37 cellular contexts compared by ENCODE assay signal in genomic region chr7:116298055-116298454, GRCh38.
DNase-seq lines count a peak whose midpoint lies in the region; ATAC-seq, FAIRE-seq and TF ChIP-seq lines count a peak whose summit lies in the region.
"Had no signal": no experiment of that assay in that cellular context is flagged by ENCODE, and none has a peak within 500 bp of the region (broad histone marks: within the 10 kb centered on the region; RNA-seq: fewer than 3 reads in every experiment).

No MANE protein-coding gene starts in this region.

- H3K36me3 Mint-ChIP-seq in activated CD4-positive, alpha-beta T cell treated with anti-CD3 and anti-CD28 coated beads, Interleukin-2, amount 10 ng/mL, durations not matched to agents 24 days and 14 days (ENCODE audit: low read depth), result no peaks in the 10 kb centered on the region
- H3K36me3 Mint-ChIP-seq in astrocyte (ENCODE audit: low read depth, unreplicated experiment), result no peaks in the 10 kb centered on the region
- H3K36me3 Mint-ChIP-seq: CD14-positive monocyte; CD4-positive, alpha-beta memory T cell; CD4-positive, CD25-positive, alpha-beta regulatory T cell; CD8-positive, alpha-beta memory T cell; CD8-positive, alpha-beta T cell had no signal

- no TSS peak for BruUV-seq in K562 (replicated peaks; lab: Mats Ljungman, UMichigan)

- CTCF ChIA-PET in K562 (lab: Yijun Ruan, JAX; ENCODE audit: low intra/inter-chr PET ratio), result no interaction called here

- FAIRE-seq in H54 (lab: Jason Lieb, UNC), result peak; percentile 20
- FAIRE-seq in astrocyte (lab: Jason Lieb, UNC), result no peak
- FAIRE-seq in K562 (lab: Jason Lieb, UNC), result no peak
- FAIRE-seq: A204.1, D721Med had no signal

- TF ChIP-seq POLR2A in H54 (IDR thresholded peaks at IDR 0.05; ENCODE audit: low read depth, low read length) (no peak), K562 (conservative IDR thresholded peaks at IDR 0.05) (no peak), breast epithelium (IDR thresholded peaks at IDR 0.05) (no peak)

- ATAC-seq in K562, result no peak
- no peak for ATAC-seq in GM21619 (IDR thresholded peaks at IDR 0.05; ENCODE audit: unreplicated experiment)
- ATAC-seq: A549; CD8-positive, alpha-beta T cell had no signal

- no peak for TF ChIP-seq EP300 in K562 (IDR thresholded peaks at IDR 0.05; ENCODE audit: low read length)

- H3K9ac ChIP-seq in astrocyte (ENCODE audit: low read length) (no peak overlapping the region), K562 (ENCODE audit: insufficient read depth in 1 of 2, low read depth in 2 of 2, low read length in 2 of 2) (no peak overlapping the region)
- H3K9ac ChIP-seq: BLaER1; BLaER1 treated with 17β-estradiol and CSF1 and Interleukin-3, amounts not matched to agents 10 nM and 100 nM had no signal

- H3K4me2 ChIP-seq in astrocyte (ENCODE audit: low read length) (no peak overlapping the region), K562 (ENCODE audit: insufficient read depth, low read length) (no peak overlapping the region)
- H3K4me2 ChIP-seq: A549; BLaER1; BLaER1 treated with 17β-estradiol and CSF1 and Interleukin-3, amounts not matched to agents 10 nM and 100 nM had no signal

- H3K27me3 ChIP-seq in astrocyte (ENCODE audit: insufficient read depth, low read length) (no peaks in the 10 kb centered on the region), K562 (ENCODE audit: control insufficient read depth in 2 of 2, insufficient read depth in 2 of 2, low read length in 2 of 2) (no peaks in the 10 kb centered on the region), breast epithelium (no peaks in the 10 kb centered on the region)
- H3K27me3 ChIP-seq: BE2C; BLaER1; BLaER1 treated with 17β-estradiol and CSF1 and Interleukin-3, amounts not matched to agents 10 nM and 100 nM had no signal

- in situ Hi-C loops in K562 (cut with MboI), result no loop called here

- WGBS in K562 (ENCODE audit: insufficient coverage, low coverage, missing lambda C conversion rate), result 14% methylated on average over 1 of the region's 1 CpG

- no peaks in the 10 kb centered on the region for H3K9me3 ChIP-seq in astrocyte (ENCODE audit: insufficient read depth, low read depth, low read length)
- H3K9me3 ChIP-seq in K562 (replicated peaks; ENCODE audit: control insufficient read depth, insufficient read depth, low read depth, low read length), result no peaks in the 10 kb centered on the region
- H3K9me3 ChIP-seq in breast epithelium, result no peaks in the 10 kb centered on the region
- H3K9me3 ChIP-seq: BE2C, Caco-2 had no signal

- no peak overlapping the region for H3K4me3 Mint-ChIP-seq in activated CD4-positive, alpha-beta T cell treated with anti-CD3 and anti-CD28 coated beads, Interleukin-2, amount 10 ng/mL, durations not matched to agents 24 days and 14 days
- peak overlapping the region; percentile 45 for H3K4me3 Mint-ChIP-seq in astrocyte (ENCODE audit: unreplicated experiment)
- H3K4me3 Mint-ChIP-seq: B cell; CD14-positive monocyte; CD4-positive, alpha-beta memory T cell; CD4-positive, alpha-beta T cell; CD4-positive, CD25-positive, alpha-beta regulatory T cell; CD8-positive, alpha-beta memory T cell; CD8-positive, alpha-beta T cell had no signal

- TF ChIP-seq CTCF in astrocyte (IDR thresholded peaks at IDR 0.05; ENCODE audit: insufficient read depth, low read depth, low read length) (no peak), K562 (IDR thresholded peaks at IDR 0.05 in 2 of 3, conservative IDR thresholded peaks at IDR 0.05 in 1 of 3; ENCODE audit: insufficient read depth in 2 of 3, low read depth in 1 of 3, low read length in 3 of 3) (no peak), breast epithelium (IDR thresholded peaks at IDR 0.05) (no peak)

- H3K4me3 ChIP-seq in astrocyte (ENCODE audit: insufficient read depth, low read depth, low read length) (no peak overlapping the region), K562 (no peak overlapping the region), breast epithelium (no peak overlapping the region)
- H3K4me3 ChIP-seq: A549; BLaER1; BLaER1 treated with 17β-estradiol and CSF1 and Interleukin-3, amounts not matched to agents 10 nM and 100 nM had no signal

- H3K36me3 ChIP-seq in astrocyte (ENCODE audit: insufficient read depth, low read length) (no peaks in the 10 kb centered on the region), K562 (ENCODE audit: control insufficient read depth, insufficient read depth, low read length) (no peaks in the 10 kb centered on the region), breast epithelium (no peaks in the 10 kb centered on the region)
- H3K36me3 ChIP-seq: BE2C; BLaER1; BLaER1 treated with 17β-estradiol and CSF1 and Interleukin-3, amounts not matched to agents 10 nM and 100 nM had no signal

- no peak for TF ChIP-seq RAD21 in K562 (CRISPR knock-in tag; conservative IDR thresholded peaks at IDR 0.05 in 1 of 2, IDR thresholded peaks at IDR 0.05 in 1 of 2)

- no peaks in the 10 kb centered on the region for H3K9me1 ChIP-seq in K562 (ENCODE audit: control insufficient read depth, insufficient read depth, low read length)

- H3K9me3 Mint-ChIP-seq in activated CD4-positive, alpha-beta T cell treated with anti-CD3 and anti-CD28 coated beads, Interleukin-2, amount 10 ng/mL, durations not matched to agents 24 days and 14 days, result peaks cover 3% of the 10 kb centered on the region
- H3K9me3 Mint-ChIP-seq in astrocyte (ENCODE audit: unreplicated experiment), result peaks cover 6% of the 10 kb centered on the region

- H4K20me1 ChIP-seq in astrocyte (ENCODE audit: insufficient read depth, low read length), result no peaks in the 10 kb centered on the region
- no peaks in the 10 kb centered on the region for H4K20me1 ChIP-seq in K562 (replicated peaks; ENCODE audit: control insufficient read depth, insufficient read depth, low read length)
- H4K20me1 ChIP-seq: BLaER1; BLaER1 treated with 17β-estradiol and CSF1 and Interleukin-3, amounts not matched to agents 10 nM and 100 nM had no signal

- intact Hi-C loops in activated CD4-positive, alpha-beta T cell treated with anti-CD3 and anti-CD28 coated beads, Interleukin-2, amount 10 ng/mL, durations not matched to agents 24 days and 14 days (cut with micrococcal nuclease), result no loop called here
- intact Hi-C loops in K562 (cut with micrococcal nuclease), result no loop called here
- intact Hi-C loops in breast epithelium (cut with DNase I; ENCODE audit: low total_unique reads), result no loop called here

- H3K27ac Mint-ChIP-seq in activated CD4-positive, alpha-beta T cell treated with anti-CD3 and anti-CD28 coated beads, Interleukin-2, amount 10 ng/mL, durations not matched to agents 24 days and 14 days, result no peak overlapping the region
- no peak overlapping the region for H3K27ac Mint-ChIP-seq in astrocyte (ENCODE audit: unreplicated experiment)
- H3K27ac Mint-ChIP-seq: B cell; CD14-positive monocyte; CD4-positive, alpha-beta memory T cell; CD4-positive, alpha-beta T cell; CD4-positive, CD25-positive, alpha-beta regulatory T cell; CD8-positive, alpha-beta memory T cell; CD8-positive, alpha-beta T cell had no signal

- POLR2A ChIA-PET in K562 (lab: Yijun Ruan, JAX), result no interaction called here

- H3K4me1 ChIP-seq in astrocyte (ENCODE audit: insufficient read depth, low read length), result no peaks in the 10 kb centered on the region
- no peaks in the 10 kb centered on the region for H3K4me1 ChIP-seq in K562 (replicated peaks in 1 of 2; ENCODE audit: control insufficient read depth in 2 of 2, insufficient read depth in 2 of 2, low read length in 2 of 2)
- H3K4me1 ChIP-seq in breast epithelium, result no peaks in the 10 kb centered on the region
- H3K4me1 ChIP-seq: BE2C; BLaER1; BLaER1 treated with 17β-estradiol and CSF1 and Interleukin-3, amounts not matched to agents 10 nM and 100 nM; Caco-2 had no signal

- H3K27ac ChIP-seq in astrocyte (ENCODE audit: low read depth, low read length), result no peak overlapping the region
- H3K27ac ChIP-seq in K562 (ENCODE audit: extremely low read depth, low read depth, low read length), result no peak overlapping the region
- H3K27ac ChIP-seq in breast epithelium, result no peak overlapping the region
- H3K27ac ChIP-seq: 22Rv1; A549; BLaER1; BLaER1 treated with 17β-estradiol and CSF1 and Interleukin-3, amounts not matched to agents 10 nM and 100 nM; C4-2B had no signal

- H3K79me2 ChIP-seq in astrocyte (ENCODE audit: insufficient read depth, low read length) (peaks cover 6% of the 10 kb centered on the region), K562 (ENCODE audit: control insufficient read depth, insufficient read depth, low read length) (no peaks in the 10 kb centered on the region)

- DNase-seq in activated CD4-positive, alpha-beta T cell treated with anti-CD3 and anti-CD28 coated beads, Interleukin-2, amount 10 ng/mL, durations not matched to agents 24 days and 14 days, result peak; percentile 40
- no peak for DNase-seq in activated CD4-positive, alpha-beta T cell treated with anti-CD3 and anti-CD28 coated beads for 48 hours
- DNase-seq in H54 (ENCODE audit: insufficient read length, low spot score) (no peak), astrocyte (ENCODE audit: low read depth) (no peak), K562 (ENCODE audit: extremely low read depth in 1 of 4, low spot score in 3 of 4) (no peak), NCI-H2227 (lab: John Stamatoyannopoulos, UW; ENCODE audit: unreplicated experiment) (no peak), breast epithelium (ENCODE audit: low spot score in 2 of 2) (no peak)
- DNase-seq: 8988T; ACHN; AML-193; BE2C; C1 segment of cervical spinal cord; Caco-2; Calu3; CD4-positive, alpha-beta memory T cell; CD4-positive, alpha-beta T cell; CD4-positive, CD25-positive, alpha-beta regulatory T cell; CD8-positive, alpha-beta memory T cell; CD8-positive, alpha-beta T cell; COR-L47; DMS 273 treated with DMSO at 0.1 percent for 48 hours; DMS153; DMS53; DMS79; DMS79 treated with DMSO at 0.1 percent for 48 hours; DND-41; EL had no signal

- H2AFZ ChIP-seq in astrocyte (ENCODE audit: low read depth, low read length) (no peak overlapping the region), K562 (ENCODE audit: low read depth, low read length) (no peak overlapping the region)

- peaks cover 17% of the 10 kb centered on the region for H3K27me3 Mint-ChIP-seq in activated CD4-positive, alpha-beta T cell treated with anti-CD3 and anti-CD28 coated beads, Interleukin-2, amount 10 ng/mL, durations not matched to agents 24 days and 14 days
- H3K27me3 Mint-ChIP-seq in astrocyte (ENCODE audit: low read depth, unreplicated experiment), result no peaks in the 10 kb centered on the region

- no peaks in the 10 kb centered on the region for H3K4me1 Mint-ChIP-seq in activated CD4-positive, alpha-beta T cell treated with anti-CD3 and anti-CD28 coated beads, Interleukin-2, amount 10 ng/mL, durations not matched to agents 24 days and 14 days
- no peaks in the 10 kb centered on the region for H3K4me1 Mint-ChIP-seq in astrocyte (ENCODE audit: low read depth, unreplicated experiment)
- H3K4me1 Mint-ChIP-seq: B cell; CD14-positive monocyte; CD4-positive, alpha-beta memory T cell; CD4-positive, CD25-positive, alpha-beta regulatory T cell; CD8-positive, alpha-beta memory T cell had no signal
